8 cellular contexts compared by ENCODE assay signal in the genomic region with DNA sequence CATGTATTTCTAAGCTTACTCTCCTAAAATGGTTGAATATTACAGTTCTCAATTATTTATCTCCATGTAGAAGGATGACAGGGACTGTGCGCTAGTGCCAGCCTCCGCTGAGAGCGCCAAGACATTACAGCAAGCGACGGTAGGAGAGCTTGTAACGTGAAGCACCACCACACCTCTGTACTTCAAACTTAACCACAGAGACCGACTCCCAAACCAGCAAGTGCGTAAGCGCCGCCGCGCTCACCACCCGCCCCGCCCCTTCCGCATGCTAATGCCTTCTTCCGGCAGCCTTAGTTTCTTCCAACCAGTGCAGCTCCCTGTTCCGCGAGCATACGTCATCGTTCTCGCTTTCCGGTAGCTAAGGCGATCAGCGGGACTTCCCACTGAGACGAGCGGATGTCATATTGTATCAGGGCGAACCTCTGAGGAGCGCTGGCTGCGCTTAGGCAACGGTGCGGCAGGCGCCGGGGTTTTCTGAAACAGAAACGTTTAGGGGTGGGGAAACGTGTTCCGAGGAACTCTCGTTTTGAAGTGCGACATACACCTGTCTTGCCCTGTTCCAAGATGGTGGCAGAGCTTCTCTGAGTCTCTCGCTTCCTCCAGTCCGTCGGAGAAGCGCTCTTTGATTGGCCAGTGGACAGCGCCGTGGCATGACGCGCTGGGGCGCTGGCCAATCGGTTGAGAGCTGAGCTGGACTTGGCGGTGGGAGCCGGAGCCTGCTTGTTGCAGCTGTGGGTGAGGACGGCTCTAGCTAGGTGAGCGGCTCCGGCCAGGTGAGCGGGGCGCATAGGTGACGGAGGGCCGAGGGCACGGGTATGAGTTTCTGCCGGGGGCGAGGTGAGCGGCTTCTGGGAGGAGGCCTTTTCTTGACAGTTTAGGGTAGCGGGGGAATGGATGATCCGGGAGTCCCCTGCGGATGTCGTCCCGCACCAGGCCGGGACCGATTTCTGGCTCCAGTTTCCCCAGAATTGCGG. TPM values are rescaled to one million over a fixed set of nuclear protein-coding genes. Genes with fewer than 3 reads are reported as not detected.
DNase-seq lines count a peak whose midpoint lies in the region; ATAC-seq, FAIRE-seq and TF ChIP-seq lines count a peak whose summit lies in the region.

A gene (plus strand): TSS at position 723 of the 974 bp plus-strand sequence. CDS start 2,896 bp downstream, outside the sequence.

- CTCF ChIA-PET in OCI-LY7 (lab: Charles Lee; ENCODE audit: unreplicated experiment), result interaction anchor here (0.7 to 1.2 kb wide), 3 partner anchors 10 to 102 kb away, joined by 3 read pairs; no protein-coding TSS in a partner anchor

- peak within 1 kb of the TSS; percentile 100 for H3K27ac Mint-ChIP-seq in endothelial cell (ENCODE audit: unreplicated experiment)
- H3K27ac Mint-ChIP-seq in mesothelial cell of epicardium, result peak within 1 kb of the TSS; percentile 100

- H3K9me2 ChIP-seq in OCI-LY7 (ENCODE audit: insufficient read depth, low read length), result no peaks in the 10 kb centered on the region

- BruUV-seq in OCI-LY7 (replicated peaks; lab: Mats Ljungman, UMichigan), result no TSS peak

- H3K36me3 ChIP-seq in OCI-LY7 (ENCODE audit: insufficient read depth, low read length), result peaks cover 26% of the 10 kb centered on the region

- peaks cover 10% of the 10 kb centered on the region for H3K36me3 Mint-ChIP-seq in endothelial cell (ENCODE audit: low read depth, unreplicated experiment)
- H3K36me3 Mint-ChIP-seq in mesothelial cell of epicardium, result peaks cover 6% of the 10 kb centered on the region

- H3K27me3 Mint-ChIP-seq in endothelial cell (ENCODE audit: unreplicated experiment) (peaks cover 2% of the 10 kb centered on the region), mesothelial cell of epicardium (ENCODE audit: low read depth) (peaks cover 8% of the 10 kb centered on the region)

- no peaks in the 10 kb centered on the region for H3K9me3 Mint-ChIP-seq in endothelial cell (ENCODE audit: unreplicated experiment)
- H3K9me3 Mint-ChIP-seq in mesothelial cell of epicardium, result no peaks in the 10 kb centered on the region

- peak within 1 kb of the TSS; percentile 90 for H3K27ac ChIP-seq in OCI-LY7 (ENCODE audit: low read depth, low read length, poor library complexity, severe bottlenecking)

- H4K20me1 ChIP-seq in OCI-LY7 (ENCODE audit: insufficient read depth, low read length), result no peaks in the 10 kb centered on the region

- H3K4me1 Mint-ChIP-seq in endothelial cell (ENCODE audit: unreplicated experiment), result peaks cover 14% of the 10 kb centered on the region
- H3K4me1 Mint-ChIP-seq in mesothelial cell of epicardium, result peaks cover 20% of the 10 kb centered on the region

- POLR2A ChIA-PET in OCI-LY7 (lab: Charles Lee), result interaction anchor here (0.5 to 4.6 kb wide), 29 partner anchors 8 to 1544 kb away, joined by 3 to 101 read pairs (median 4); a partner anchor contains a TSS

- peak within 1 kb of the TSS; percentile 91 for H3K4me3 ChIP-seq in OCI-LY7 (ENCODE audit: low read depth, low read length, poor library complexity, severe bottlenecking)

- peak; percentile 94 for ATAC-seq in GM21526 (IDR thresholded peaks at IDR 0.05; ENCODE audit: low FRiP score, unreplicated experiment)

- peak within 1 kb of the TSS; percentile 86 for H3K4me2 ChIP-seq in OCI-LY7 (ENCODE audit: low read length)

- peaks cover 16% of the 10 kb centered on the region; the same call in 1 of the 2 replicates for H3K79me2 ChIP-seq in OCI-LY7 (ENCODE audit: insufficient read depth, low read depth, low read length)

- DNase-seq in D721Med (ENCODE audit: insufficient read length, low spot score), result peak; percentile 53
- DNase-seq in HuH-7.5 (ENCODE audit: low spot score), result peak; percentile 97
- peak; percentile 97 for DNase-seq in OCI-LY7 (ENCODE audit: low spot score)
- peak; percentile 96 for DNase-seq in activated T-cell treated with anti-CD3 and anti-CD28 coated beads for 1 hour (ENCODE audit: low read depth)
- DNase-seq in endothelial cell (ENCODE audit: low spot score), result peak; percentile 90
- DNase-seq in mesothelial cell of epicardium (ENCODE audit: low spot score in 2 of 2, unreplicated experiment in 2 of 2), result peak; percentile 87 to 95
- DNase-seq in stimulated activated CD8-positive, alpha-beta memory T cell treated with anti-CD3 and anti-CD28 coated beads, Interleukin-15, amount 100 ng/mL, for 48 hours (ENCODE audit: low read depth in 2 of 2), result peak; percentile 96 to 99

- H2AFZ ChIP-seq in OCI-LY7 (ENCODE audit: low read length), result peak within 1 kb of the TSS; percentile 95

- intact Hi-C loops in OCI-LY7 (cut with micrococcal nuclease; ENCODE audit: unreplicated experiment), result loop anchor here (1.0 to 10.0 kb wide), 4 partner anchors 40 to 543 kb away; a partner anchor contains a TSS

- peaks cover 15% of the 10 kb centered on the region for H3K4me1 ChIP-seq in OCI-LY7 (ENCODE audit: insufficient read depth, low read length, poor library complexity, severe bottlenecking)

- no peaks in the 10 kb centered on the region for H3K9me3 ChIP-seq in OCI-LY7 (ENCODE audit: low read length)

- peak within 1 kb of the TSS; percentile 100 for H3K4me3 Mint-ChIP-seq in endothelial cell (ENCODE audit: unreplicated experiment)
- peak within 1 kb of the TSS; percentile 100 for H3K4me3 Mint-ChIP-seq in mesothelial cell of epicardium

- FAIRE-seq in D721Med (lab: Jason Lieb, UNC), result no peak

- no peak for TF ChIP-seq CTCF in D721Med (IDR thresholded peaks at IDR 0.05; ENCODE audit: insufficient read depth, missing control alignments)
- no peak for TF ChIP-seq CTCF in OCI-LY7 (conservative IDR thresholded peaks at IDR 0.05; ENCODE audit: low read length)
- TF ChIP-seq CTCF in endothelial cell (IDR thresholded peaks at IDR 0.05; ENCODE audit: unreplicated experiment), result no peak
- TF ChIP-seq CTCF in mesothelial cell of epicardium (IDR thresholded peaks at IDR 0.05; ENCODE audit: unreplicated experiment), result no peak

RNA-seq across cellular contexts. Expression of the gene that starts here (rescaled TPM):
- 40.3 and 42.6 TPM in 2 replicates for total RNA-seq in OCI-LY7 (2014; rRNA removed; shearing (Covaris generic))
- total RNA-seq in OCI-LY7 (2022) (51.6 and 52.6 TPM in 2 replicates), endothelial cell (ENCODE audit: unreplicated experiment) (33.7 TPM), mesothelial cell of epicardium (33.1 to 38.0 TPM (median 35.2 TPM) in 3 replicates)

Comparison
In these comparisons a context has a peak if more than half of its experiments do, and no peak if none do; other contexts are left out.
1. Peak in every context shown above with its lines: DNase-seq, ATAC-seq, H3K4me3 ChIP-seq and H3K27ac ChIP-seq.